22 cellular contexts compared by ENCODE assay signal in genomic region chr3:182690163-182690562, GRCh38.
"Had no signal": no experiment of that assay in that cellular context is flagged by ENCODE, and none has a peak within 500 bp of the region (broad histone marks: within the 10 kb centered on the region; RNA-seq: fewer than 3 reads in every experiment).

No MANE protein-coding gene starts in this region.

- H3K27me3 ChIP-seq: colonic mucosa, hepatocyte, right atrium auricular region, upper lobe of left lung, uterus had no signal

- H3K36me3 ChIP-seq: colonic mucosa, esophagus squamous epithelium, right atrium auricular region, sigmoid colon, suprapubic skin, tibial artery, upper lobe of left lung, uterus had no signal

- H3K4me3 ChIP-seq: colonic mucosa, esophagus squamous epithelium, hepatocyte, lung, mucosa of descending colon, right atrium auricular region, sigmoid colon, skin epidermis, suprapubic skin, tibial artery, upper lobe of left lung, uterus had no signal

- H2AFZ ChIP-seq: hepatocyte had no signal

- H3K9me3 ChIP-seq: colonic mucosa, esophagus squamous epithelium, mucosa of descending colon, right atrium auricular region, sigmoid colon, suprapubic skin, tibial artery, upper lobe of left lung, uterus had no signal

- H3K4me1 ChIP-seq: colonic mucosa, right atrium auricular region, sigmoid colon, suprapubic skin, tibial artery, upper lobe of left lung, uterus had no signal

- ATAC-seq: left colon; left ventricle myocardium superior; mucosa of descending colon; naive thymus-derived CD8-positive, alpha-beta T cell; stimulated activated naive CD8-positive, alpha-beta T cell treated with anti-CD3 and anti-CD28 coated beads, Interleukin-15, Interleukin-2, amounts not matched to agents 100 U/mL and 50 U/mL, for 24 hours had no signal

- H3K27ac ChIP-seq: colonic mucosa, esophagus squamous epithelium, hepatocyte, right atrium auricular region, sigmoid colon, skin epidermis, suprapubic skin, tibial artery, upper lobe of left lung, uterus had no signal

- DNase-seq: colonic mucosa; dermis blood vessel endothelial cell; endodermal cell; esophagus squamous epithelium; foreskin fibroblast; head of caudate nucleus; left colon; left ventricle myocardium superior; mucosa of descending colon; naive thymus-derived CD8-positive, alpha-beta T cell; posterior cingulate gyrus; sigmoid colon; stimulated activated CD4-positive, alpha-beta T cell treated with anti-CD3 and anti-CD28 coated beads, Interleukin-12 subunit alpha, Interleukin-12 subunit beta, amount 100 ng/mL, for 4 hours; stimulated activated naive CD8-positive, alpha-beta T cell treated with anti-CD3 and anti-CD28 coated beads, Interleukin-15, Interleukin-2, amounts not matched to agents 100 U/mL and 50 U/mL, for 24 hours; tibial artery; upper lobe of left lung; uterus had no signal

- H3K4me2 ChIP-seq: hepatocyte had no signal

- H3K79me2 ChIP-seq: hepatocyte had no signal
